In genomic region chr2:179125404-179125803, GRCh38 we compare ENCODE assay signal across 19 cellular contexts.
DNase-seq lines count a peak whose midpoint lies in the region; ATAC-seq, FAIRE-seq and TF ChIP-seq lines count a peak whose summit lies in the region.
"Had no signal": no experiment of that assay in that cellular context is flagged by ENCODE, and none has a peak within 500 bp of the region (broad histone marks: within the 10 kb centered on the region; RNA-seq: fewer than 3 reads in every experiment).

No MANE protein-coding gene starts in this region.

- CTCF ChIA-PET in activated CD4-positive, alpha-beta T cell treated with anti-CD3 and anti-CD28 coated beads for 36 hours (lab: Charles Lee), result interaction anchor here (0.7 kb wide), 1 partner anchor 76 kb away, joined by 3 read pairs; the partner anchor contains the start of gene CCDC141

- no peaks in the 10 kb centered on the region for H4K20me1 ChIP-seq in keratinocyte (ENCODE audit: control insufficient read depth, extremely low read depth, insufficient read depth, low read length)
- H4K20me1 ChIP-seq: BLaER1 treated with 17β-estradiol and CSF1 and Interleukin-3, amounts not matched to agents 10 nM and 100 nM had no signal

- H3K27me3 ChIP-seq in cardiac muscle cell, result no peaks in the 10 kb centered on the region
- no peaks in the 10 kb centered on the region for H3K27me3 ChIP-seq in heart left ventricle
- H3K27me3 ChIP-seq in keratinocyte (ENCODE audit: control insufficient read depth, extremely low read depth, insufficient read depth, low read length), result no peaks in the 10 kb centered on the region
- H3K27me3 ChIP-seq: BLaER1 treated with 17β-estradiol and CSF1 and Interleukin-3, amounts not matched to agents 10 nM and 100 nM had no signal

- intact Hi-C loops in activated CD4-positive, alpha-beta T cell treated with anti-CD3 and anti-CD28 coated beads for 36 hours (cut with DNase I, micrococcal nuclease), result loop anchor here in 1 of 2 experiments (5.0 kb wide), 3 partner anchors 153 to 728 kb away; no protein-coding TSS in a partner anchor
- intact Hi-C loops in heart left ventricle (cut with DNase I), result loop anchor here in 5 of 10 donors (5.0 to 10.0 kb wide), 5 partner anchors 81 to 233 kb away; no protein-coding TSS in a partner anchor

- no peak overlapping the region for H2AFZ ChIP-seq in keratinocyte (ENCODE audit: control insufficient read depth, low read length)

- H3K9me3 ChIP-seq in cardiac muscle cell (ENCODE audit: low read depth) (no peaks in the 10 kb centered on the region), heart left ventricle (no peaks in the 10 kb centered on the region), keratinocyte (ENCODE audit: control insufficient read depth, low read depth, low read length) (no peaks in the 10 kb centered on the region)
- H3K9me3 ChIP-seq: A549; BLaER1 treated with 17β-estradiol and CSF1 and Interleukin-3, amounts not matched to agents 10 nM and 100 nM; Caco-2 had no signal

- TF ChIP-seq CTCF in cardiac muscle cell (IDR thresholded peaks at IDR 0.05; ENCODE audit: low read depth, low read length) (no peak), heart left ventricle (IDR thresholded peaks at IDR 0.05) (no peak), keratinocyte (optimal IDR thresholded peaks at IDR 0.05 in 1 of 3, IDR thresholded peaks at IDR 0.05 in 1 of 3, conservative IDR thresholded peaks at IDR 0.05 in 1 of 3; ENCODE audit: extremely low read depth in 1 of 3, insufficient read depth in 2 of 3, low read length in 3 of 3) (no peak)

- TF ChIP-seq POLR2A in heart left ventricle (IDR thresholded peaks at IDR 0.05), result no peak

- H3K27ac ChIP-seq in cardiac muscle cell (peak overlapping the region; percentile 74), heart left ventricle (no peak overlapping the region), keratinocyte (ENCODE audit: control insufficient read depth, insufficient read depth, low read length) (no peak overlapping the region)
- H3K27ac ChIP-seq: 22Rv1; A549; BLaER1 treated with 17β-estradiol and CSF1 and Interleukin-3, amounts not matched to agents 10 nM and 100 nM; C4-2B had no signal

- no peak overlapping the region for H3K9ac ChIP-seq in keratinocyte (ENCODE audit: control insufficient read depth, extremely low read depth, insufficient read depth, low read length)
- H3K9ac ChIP-seq: BLaER1 treated with 17β-estradiol and CSF1 and Interleukin-3, amounts not matched to agents 10 nM and 100 nM had no signal

- peak; percentile 53 for ATAC-seq in activated CD4-positive, alpha-beta T cell treated with anti-CD3 and anti-CD28 coated beads for 36 hours
- ATAC-seq in heart left ventricle (no peak), HG03457 (IDR thresholded peaks at IDR 0.05; ENCODE audit: unreplicated experiment) (no peak)
- ATAC-seq: A549; CD8-positive, alpha-beta T cell had no signal

- no peaks in the 10 kb centered on the region for H3K36me3 ChIP-seq in cardiac muscle cell
- H3K36me3 ChIP-seq in heart left ventricle, result peaks cover 0 to 34% (median 17%) of the 10 kb centered on the region in 9 donors
- H3K36me3 ChIP-seq in keratinocyte (ENCODE audit: control insufficient read depth in 2 of 2, extremely low read depth in 1 of 2, insufficient read depth in 2 of 2, low read length in 2 of 2), result peaks cover 0 to 4% of the 10 kb centered on the region in 2 experiments

- no peaks in the 10 kb centered on the region for H3K27me3 Mint-ChIP-seq in activated CD4-positive, alpha-beta T cell treated with anti-CD3 and anti-CD28 coated beads for 36 hours
- H3K27me3 Mint-ChIP-seq: B cell; CD4-positive, alpha-beta T cell had no signal

- dilution Hi-C loops in keratinocyte (cut with MboI; ENCODE audit: extremely low pct_ligation_motif_present, low sequenced_read_pairs), result no loop called here

- WGBS in heart left ventricle, 4 donors, result 79 to 94% (median 90%) methylated on average over 3 of the region's 3 CpGs

- FAIRE-seq in keratinocyte (lab: Jason Lieb, UNC), result peak; percentile 32
- FAIRE-seq: A549, D721Med, G401.6 had no signal

- POLR2A ChIA-PET in activated CD4-positive, alpha-beta T cell treated with anti-CD3 and anti-CD28 coated beads for 36 hours (lab: Charles Lee), result no interaction called here

- H3K4me3 ChIP-seq in cardiac muscle cell, result no peak overlapping the region
- H3K4me3 ChIP-seq in heart left ventricle, result no peak overlapping the region
- H3K4me3 ChIP-seq in keratinocyte (ENCODE audit: control insufficient read depth in 2 of 3, extremely low read depth in 1 of 3, insufficient read depth in 2 of 3, low read depth in 1 of 3, low read length in 3 of 3), result no peak overlapping the region
- H3K4me3 ChIP-seq: A549; BLaER1 treated with 17β-estradiol and CSF1 and Interleukin-3, amounts not matched to agents 10 nM and 100 nM had no signal

- H3K4me2 ChIP-seq in keratinocyte (ENCODE audit: control insufficient read depth, extremely low read depth, insufficient read depth, low read depth, low read length), result no peak overlapping the region
- H3K4me2 ChIP-seq: A549; BLaER1 treated with 17β-estradiol and CSF1 and Interleukin-3, amounts not matched to agents 10 nM and 100 nM had no signal

- no peak for DNase-seq in activated CD4-positive, alpha-beta T cell treated with anti-CD3 and anti-CD28 coated beads for 36 hours
- no peak for DNase-seq in activated CD4-positive, alpha-beta T cell treated with anti-CD3 and anti-CD28 coated beads for 4 hours
- DNase-seq in cardiac muscle cell (ENCODE audit: low read depth in 1 of 2, low spot score in 1 of 2) (no peak), heart left ventricle (no peak), keratinocyte (ENCODE audit: low read depth, low spot score) (no peak), T-helper 1 cell (no peak)
- DNase-seq: Caco-2; Calu3; CD4-positive, alpha-beta T cell; CD8-positive, alpha-beta T cell; GF-D8 had no signal

- H3K9me1 ChIP-seq in keratinocyte (ENCODE audit: control insufficient read depth, extremely low read depth, insufficient read depth, low read length), result no peaks in the 10 kb centered on the region

- H3K4me3 Mint-ChIP-seq in activated CD4-positive, alpha-beta T cell treated with anti-CD3 and anti-CD28 coated beads for 36 hours, result no peak overlapping the region
- H3K4me3 Mint-ChIP-seq: B cell; CD4-positive, alpha-beta T cell; CD8-positive, alpha-beta T cell had no signal

- no peak overlapping the region for H3K27ac Mint-ChIP-seq in activated CD4-positive, alpha-beta T cell treated with anti-CD3 and anti-CD28 coated beads for 36 hours
- H3K27ac Mint-ChIP-seq: B cell; CD4-positive, alpha-beta T cell; CD8-positive, alpha-beta T cell had no signal

- peaks cover 2% of the 10 kb centered on the region for H3K36me3 Mint-ChIP-seq in activated CD4-positive, alpha-beta T cell treated with anti-CD3 and anti-CD28 coated beads for 36 hours (ENCODE audit: low read depth)
- H3K36me3 Mint-ChIP-seq: CD8-positive, alpha-beta T cell had no signal

- no peaks in the 10 kb centered on the region for H3K9me3 Mint-ChIP-seq in activated CD4-positive, alpha-beta T cell treated with anti-CD3 and anti-CD28 coated beads for 36 hours (ENCODE audit: low read depth)
- H3K9me3 Mint-ChIP-seq: CD4-positive, alpha-beta T cell; CD8-positive, alpha-beta T cell had no signal

- peaks cover 2% of the 10 kb centered on the region for H3K4me1 Mint-ChIP-seq in activated CD4-positive, alpha-beta T cell treated with anti-CD3 and anti-CD28 coated beads for 36 hours

- H3K4me1 ChIP-seq in cardiac muscle cell (ENCODE audit: low read depth) (peaks cover 37% of the 10 kb centered on the region), heart left ventricle (peaks cover 0 to 10% (median 0%) of the 10 kb centered on the region in 12 donors), keratinocyte (ENCODE audit: control insufficient read depth, extremely low read depth, insufficient read depth, low read length) (no peaks in the 10 kb centered on the region)
- H3K4me1 ChIP-seq: A549, Caco-2 had no signal

- H3K79me2 ChIP-seq in keratinocyte (ENCODE audit: control insufficient read depth, insufficient read depth, low read length), result no peaks in the 10 kb centered on the region
